ENCODE assay signal across 3 cellular contexts in genomic region chr1:47385020-47385419, GRCh38.
TF ChIP-seq lines count a peak whose summit lies in the region.

No MANE protein-coding gene starts in this region.

TF ChIP-seq in HepG2, 621 proteins besides CTCF, POLR2A, EP300 and RAD21 (continues in another document):
- TF ChIP-seq CC2D1A (CRISPR knock-in tag; IDR thresholded peaks at IDR 0.05) (no peak), ZNF354B (CRISPR knock-in tag; IDR thresholded peaks at IDR 0.05) (no peak)
- TF ChIP-seq, protein P1, sequence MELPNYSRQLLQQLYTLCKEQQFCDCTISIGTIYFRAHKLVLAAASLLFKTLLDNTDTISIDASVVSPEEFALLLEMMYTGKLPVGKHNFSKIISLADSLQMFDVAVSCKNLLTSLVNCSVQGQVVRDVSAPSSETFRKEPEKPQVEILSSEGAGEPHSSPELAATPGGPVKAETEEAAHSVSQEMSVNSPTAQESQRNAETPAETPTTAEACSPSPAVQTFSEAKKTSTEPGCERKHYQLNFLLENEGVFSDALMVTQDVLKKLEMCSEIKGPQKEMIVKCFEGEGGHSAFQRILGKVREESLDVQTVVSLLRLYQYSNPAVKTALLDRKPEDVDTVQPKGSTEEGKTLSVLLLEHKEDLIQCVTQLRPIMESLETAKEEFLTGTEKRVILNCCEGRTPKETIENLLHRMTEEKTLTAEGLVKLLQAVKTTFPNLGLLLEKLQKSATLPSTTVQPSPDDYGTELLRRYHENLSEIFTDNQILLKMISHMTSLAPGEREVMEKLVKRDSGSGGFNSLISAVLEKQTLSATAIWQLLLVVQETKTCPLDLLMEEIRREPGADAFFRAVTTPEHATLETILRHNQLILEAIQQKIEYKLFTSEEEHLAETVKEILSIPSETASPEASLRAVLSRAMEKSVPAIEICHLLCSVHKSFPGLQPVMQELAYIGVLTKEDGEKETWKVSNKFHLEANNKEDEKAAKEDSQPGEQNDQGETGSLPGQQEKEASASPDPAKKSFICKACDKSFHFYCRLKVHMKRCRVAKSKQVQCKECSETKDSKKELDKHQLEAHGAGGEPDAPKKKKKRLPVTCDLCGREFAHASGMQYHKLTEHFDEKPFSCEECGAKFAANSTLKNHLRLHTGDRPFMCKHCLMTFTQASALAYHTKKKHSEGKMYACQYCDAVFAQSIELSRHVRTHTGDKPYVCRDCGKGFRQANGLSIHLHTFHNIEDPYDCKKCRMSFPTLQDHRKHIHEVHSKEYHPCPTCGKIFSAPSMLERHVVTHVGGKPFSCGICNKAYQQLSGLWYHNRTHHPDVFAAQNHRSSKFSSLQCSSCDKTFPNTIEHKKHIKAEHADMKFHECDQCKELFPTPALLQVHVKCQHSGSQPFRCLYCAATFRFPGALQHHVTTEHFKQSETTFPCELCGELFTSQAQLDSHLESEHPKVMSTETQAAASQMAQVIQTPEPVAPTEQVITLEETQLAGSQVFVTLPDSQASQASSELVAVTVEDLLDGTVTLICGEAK (IDR thresholded peaks at IDR 0.05): no peak
- TF ChIP-seq, protein P1 (CRISPR knock-in tag; IDR thresholded peaks at IDR 0.05): peak; percentile 69; the same call in 1 of the 2 replicates
- TF ChIP-seq, protein P2, sequence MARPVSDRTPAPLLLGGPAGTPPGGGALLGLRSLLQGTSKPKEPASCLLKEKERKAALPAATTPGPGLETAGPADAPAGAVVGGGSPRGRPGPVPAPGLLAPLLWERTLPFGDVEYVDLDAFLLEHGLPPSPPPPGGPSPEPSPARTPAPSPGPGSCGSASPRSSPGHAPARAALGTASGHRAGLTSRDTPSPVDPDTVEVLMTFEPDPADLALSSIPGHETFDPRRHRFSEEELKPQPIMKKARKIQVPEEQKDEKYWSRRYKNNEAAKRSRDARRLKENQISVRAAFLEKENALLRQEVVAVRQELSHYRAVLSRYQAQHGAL (CRISPR knock-in tag; IDR thresholded peaks at IDR 0.05; ENCODE audit: not compliant biosample characterization): no peak

TF ChIP-seq in K562, 482 proteins besides CTCF, POLR2A, EP300 and RAD21:
- TF ChIP-seq, protein P1 (IDR thresholded peaks at IDR 0.05): peak; percentile 71
- TF ChIP-seq, protein P1 (CRISPR knock-in tag; IDR thresholded peaks at IDR 0.05): no peak; the same call in 1 of the 2 replicates
- TF ChIP-seq CSDE1 (IDR thresholded peaks at IDR 0.05) (no peak), GABPB1 (CRISPR knock-in tag; IDR thresholded peaks at IDR 0.05) (no peak)
- TF ChIP-seq, protein P3, sequence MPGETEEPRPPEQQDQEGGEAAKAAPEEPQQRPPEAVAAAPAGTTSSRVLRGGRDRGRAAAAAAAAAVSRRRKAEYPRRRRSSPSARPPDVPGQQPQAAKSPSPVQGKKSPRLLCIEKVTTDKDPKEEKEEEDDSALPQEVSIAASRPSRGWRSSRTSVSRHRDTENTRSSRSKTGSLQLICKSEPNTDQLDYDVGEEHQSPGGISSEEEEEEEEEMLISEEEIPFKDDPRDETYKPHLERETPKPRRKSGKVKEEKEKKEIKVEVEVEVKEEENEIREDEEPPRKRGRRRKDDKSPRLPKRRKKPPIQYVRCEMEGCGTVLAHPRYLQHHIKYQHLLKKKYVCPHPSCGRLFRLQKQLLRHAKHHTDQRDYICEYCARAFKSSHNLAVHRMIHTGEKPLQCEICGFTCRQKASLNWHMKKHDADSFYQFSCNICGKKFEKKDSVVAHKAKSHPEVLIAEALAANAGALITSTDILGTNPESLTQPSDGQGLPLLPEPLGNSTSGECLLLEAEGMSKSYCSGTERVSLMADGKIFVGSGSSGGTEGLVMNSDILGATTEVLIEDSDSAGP (CRISPR knock-in tag; IDR thresholded peaks at IDR 0.05): no peak

TF ChIP-seq in HEK293T, 16 proteins besides CTCF, POLR2A, EP300 and RAD21:
- no peak for TF ChIP-seq TARDBP (IDR thresholded peaks at IDR 0.05)
- no peak for TF ChIP-seq ARNT (IDR thresholded peaks at IDR 0.05)
- TF ChIP-seq, protein P4, sequence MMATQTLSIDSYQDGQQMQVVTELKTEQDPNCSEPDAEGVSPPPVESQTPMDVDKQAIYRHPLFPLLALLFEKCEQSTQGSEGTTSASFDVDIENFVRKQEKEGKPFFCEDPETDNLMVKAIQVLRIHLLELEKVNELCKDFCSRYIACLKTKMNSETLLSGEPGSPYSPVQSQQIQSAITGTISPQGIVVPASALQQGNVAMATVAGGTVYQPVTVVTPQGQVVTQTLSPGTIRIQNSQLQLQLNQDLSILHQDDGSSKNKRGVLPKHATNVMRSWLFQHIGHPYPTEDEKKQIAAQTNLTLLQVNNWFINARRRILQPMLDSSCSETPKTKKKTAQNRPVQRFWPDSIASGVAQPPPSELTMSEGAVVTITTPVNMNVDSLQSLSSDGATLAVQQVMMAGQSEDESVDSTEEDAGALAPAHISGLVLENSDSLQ (IDR thresholded peaks at IDR 0.05): no peak
- TF ChIP-seq NFRKB (IDR thresholded peaks at IDR 0.05): no peak
- TF ChIP-seq FOXM1 (IDR thresholded peaks at IDR 0.05; ENCODE audit: borderline replicate concordance): no peak
- no peak for TF ChIP-seq SP1 (IDR thresholded peaks at IDR 0.05)
- no peak for TF ChIP-seq ELF4 (IDR thresholded peaks at IDR 0.05)
